In the genomic region with DNA sequence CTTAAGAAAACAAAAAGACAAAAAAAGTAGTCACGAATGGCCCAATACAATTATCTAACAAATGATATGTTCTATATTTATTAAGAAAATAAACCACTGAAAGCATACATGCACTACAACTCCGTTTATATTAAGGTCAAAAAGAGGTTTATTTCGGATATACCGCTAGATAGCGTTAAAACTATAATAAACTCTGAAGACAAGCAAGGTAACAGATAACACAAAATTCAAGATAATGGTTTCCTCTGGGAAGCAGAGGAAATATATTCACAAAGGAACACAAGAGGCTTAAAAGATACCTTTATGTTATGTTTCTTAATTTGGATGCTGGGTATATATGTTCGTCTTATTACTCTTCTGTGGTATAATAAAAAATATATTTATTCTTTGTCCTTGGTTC, we compare ENCODE assay signal across 19 cellular contexts. TPM values are rescaled to one million over a fixed set of nuclear protein-coding genes. Genes with fewer than 3 reads are reported as not detected.
DNase-seq lines count a peak whose midpoint lies in the region; ATAC-seq, FAIRE-seq and TF ChIP-seq lines count a peak whose summit lies in the region.
"Had no signal": no experiment of that assay in that cellular context is flagged by ENCODE, and none has a peak within 500 bp of the region (broad histone marks: within the 10 kb centered on the region; RNA-seq: fewer than 3 reads in every experiment).

No MANE protein-coding gene starts in this region.

- H3K4me2 ChIP-seq in DOHH2 (ENCODE audit: low read length) (peak overlapping the region; percentile 67), SU-DHL-6 (ENCODE audit: low read depth, low read length, poor library complexity, severe bottlenecking) (peak overlapping the region; percentile 79), HepG2 (ENCODE audit: low read depth, low read length) (peak overlapping the region; percentile 68)

- intact Hi-C loops in HepG2 (cut with micrococcal nuclease; ENCODE audit: unreplicated experiment), result no loop called here

- ATAC-seq in HepG2 (no peak), GM19328 (IDR thresholded peaks at IDR 0.05; ENCODE audit: unreplicated experiment) (no peak)
- no peak for ATAC-seq in activated T-cell treated with anti-CD3 and anti-CD28 coated beads, Interleukin-2, amount 50 U/mL, for 72 hours (replicated peaks in 1 of 2)
- ATAC-seq: activated CD8-positive, alpha-beta T cell treated with anti-CD3 and anti-CD28 coated beads, Interleukin-2, amount 10 ng/mL, durations not matched to agents 7 days and 5 days; stimulated activated memory B cell treated with anti-CD40 and anti-IgM and Interleukin-4, amounts not matched to agents 10 μg/mL and 1 μg/mL and 100 μg/mL, for 72 hours; T-cell had no signal

- H3K4me3 Mint-ChIP-seq in activated T-cell treated with anti-CD3 and anti-CD28 coated beads, Interleukin-2, amount 50 U/mL, for 72 hours, result no peak overlapping the region
- H3K4me3 Mint-ChIP-seq: activated CD8-positive, alpha-beta T cell treated with anti-CD3 and anti-CD28 coated beads, Interleukin-2, amount 10 ng/mL, durations not matched to agents 7 days and 5 days; stimulated activated memory B cell treated with anti-CD40 and anti-IgM and Interleukin-4, amounts not matched to agents 10 μg/mL and 1 μg/mL and 100 μg/mL, for 72 hours; T-cell had no signal

- H3K4me1 ChIP-seq in DOHH2 (ENCODE audit: control insufficient read depth, low read length), result peaks cover 72% of the 10 kb centered on the region
- H3K4me1 ChIP-seq in HepG2 (ENCODE audit: insufficient read depth, low read length), result peaks cover 46% of the 10 kb centered on the region
- H3K4me1 ChIP-seq: uterus had no signal

- H3K9me2 ChIP-seq in DOHH2 (replicated peaks; ENCODE audit: control insufficient read depth, low read length) (no peaks in the 10 kb centered on the region), SU-DHL-6 (replicated peaks; ENCODE audit: insufficient read depth, low read length) (no peaks in the 10 kb centered on the region)

- H3K36me3 Mint-ChIP-seq in activated T-cell treated with anti-CD3 and anti-CD28 coated beads, Interleukin-2, amount 50 U/mL, for 72 hours (ENCODE audit: insufficient read depth in 2 of 2), result peaks cover 6 to 17% of the 10 kb centered on the region in 2 donors
- H3K36me3 Mint-ChIP-seq: CD4-positive, CD25-positive, alpha-beta regulatory T cell; stimulated activated memory B cell treated with anti-CD40 and anti-IgM and Interleukin-4, amounts not matched to agents 10 μg/mL and 1 μg/mL and 100 μg/mL, for 72 hours; T-cell had no signal

- in situ Hi-C loops in HepG2 (cut with HindIII; ENCODE audit: extremely low pct_ligation_motif_present, low pct_unique_long_range_greater_than_20kb), result no loop called here

- no peak overlapping the region for H2AFZ ChIP-seq in SU-DHL-6 (ENCODE audit: low read depth, low read length, severe bottlenecking)
- no peak overlapping the region for H2AFZ ChIP-seq in HepG2 (ENCODE audit: low read length)

- WGBS in HepG2 (ENCODE audit: low lambda C conversion rate), result 95% methylated on average over 6 of the region's 6 CpGs

- CTCF ChIA-PET in HepG2 (lab: Yijun Ruan, JAX; ENCODE audit: low intra/inter-chr PET ratio, low total read pairs), result no interaction called here

- no peaks in the 10 kb centered on the region for H3K27me3 Mint-ChIP-seq in activated T-cell treated with anti-CD3 and anti-CD28 coated beads, Interleukin-2, amount 50 U/mL, for 72 hours (ENCODE audit: low read depth)
- H3K27me3 Mint-ChIP-seq: CD4-positive, CD25-positive, alpha-beta regulatory T cell; stimulated activated memory B cell treated with anti-CD40 and anti-IgM and Interleukin-4, amounts not matched to agents 10 μg/mL and 1 μg/mL and 100 μg/mL, for 72 hours; T-cell had no signal

- TF ChIP-seq EP300 in HepG2 (IDR thresholded peaks at IDR 0.05; ENCODE audit: low read depth in 2 of 2, low read length in 2 of 2), result no peak
- TF ChIP-seq EP300 in HepG2 (CRISPR knock-in tag; IDR thresholded peaks at IDR 0.05; ENCODE audit: borderline replicate concordance), result no peak

- no peak for TF ChIP-seq POLR2A in HepG2 (IDR thresholded peaks at IDR 0.05; ENCODE audit: insufficient read depth in 1 of 2, low read depth in 2 of 2, low read length in 2 of 2)

- H4K20me1 ChIP-seq in DOHH2 (ENCODE audit: control insufficient read depth, insufficient read depth, low read depth, low read length) (no peaks in the 10 kb centered on the region), SU-DHL-6 (ENCODE audit: low read depth, low read length) (no peaks in the 10 kb centered on the region), HepG2 (ENCODE audit: insufficient read depth, low read length) (no peaks in the 10 kb centered on the region)

- H3K9me3 ChIP-seq in DOHH2 (ENCODE audit: control insufficient read depth, insufficient read depth, low read length), result no peaks in the 10 kb centered on the region
- H3K9me3 ChIP-seq in SU-DHL-6 (ENCODE audit: insufficient read depth, low read length), result no peaks in the 10 kb centered on the region
- no peaks in the 10 kb centered on the region for H3K9me3 ChIP-seq in HepG2 (ENCODE audit: low read length)
- H3K9me3 ChIP-seq: suprapubic skin, uterus had no signal

- DNase-seq in HepG2 (ENCODE audit: low spot score) (no peak), AG08395 (ENCODE audit: low spot score) (no peak)
- DNase-seq in activated T-cell treated with anti-CD3 and anti-CD28 coated beads, Interleukin-2, amount 50 U/mL, for 72 hours, result no peak
- DNase-seq: activated CD4-positive, alpha-beta T cell treated with anti-CD3 and anti-CD28 coated beads for 1 hour; activated CD8-positive, alpha-beta T cell treated with anti-CD3 and anti-CD28 coated beads, Interleukin-2, amount 10 ng/mL, durations not matched to agents 7 days and 5 days; activated gamma-delta T cell treated with Interleukin-2 at 50 U/mL for 16 hours; brain microvascular endothelial cell; CD4-positive, CD25-positive, alpha-beta regulatory T cell; effector CD8-positive, alpha-beta T cell; NCI-H446; T-cell; uterus had no signal

- H3K4me3 ChIP-seq in DOHH2 (ENCODE audit: low read length) (peak overlapping the region; percentile 90), SU-DHL-6 (ENCODE audit: insufficient read depth, low read length, poor library complexity, severe bottlenecking) (no peak overlapping the region), HepG2 (replicated peaks in 1 of 3; ENCODE audit: insufficient read depth in 1 of 3, low read depth in 2 of 3, low read length in 3 of 3) (no peak overlapping the region)
- H3K4me3 ChIP-seq: suprapubic skin, uterus had no signal

- H3K27ac Mint-ChIP-seq in activated T-cell treated with anti-CD3 and anti-CD28 coated beads, Interleukin-2, amount 50 U/mL, for 72 hours, result no peak overlapping the region
- H3K27ac Mint-ChIP-seq: activated CD8-positive, alpha-beta T cell treated with anti-CD3 and anti-CD28 coated beads, Interleukin-2, amount 10 ng/mL, durations not matched to agents 7 days and 5 days; CD4-positive, CD25-positive, alpha-beta regulatory T cell; stimulated activated memory B cell treated with anti-CD40 and anti-IgM and Interleukin-4, amounts not matched to agents 10 μg/mL and 1 μg/mL and 100 μg/mL, for 72 hours; T-cell had no signal

- peaks cover 94% of the 10 kb centered on the region for H3K79me2 ChIP-seq in DOHH2 (ENCODE audit: control insufficient read depth, low read length)
- H3K79me2 ChIP-seq in SU-DHL-6 (ENCODE audit: insufficient read depth, low read length), result peaks cover 94% of the 10 kb centered on the region
- H3K79me2 ChIP-seq in HepG2 (ENCODE audit: insufficient read depth, low read length), result peaks cover 73% of the 10 kb centered on the region

- peaks cover 18% of the 10 kb centered on the region for H3K4me1 Mint-ChIP-seq in activated T-cell treated with anti-CD3 and anti-CD28 coated beads, Interleukin-2, amount 50 U/mL, for 72 hours (ENCODE audit: low read depth)

- peak overlapping the region; percentile 93 for H3K27ac ChIP-seq in DOHH2 (ENCODE audit: low read depth, low read length)
- H3K27ac ChIP-seq in SU-DHL-6 (ENCODE audit: low read depth, low read length), result peak overlapping the region; percentile 49; the same call in 1 of the 2 replicates
- H3K27ac ChIP-seq in HepG2 (ENCODE audit: extremely low read length, insufficient read depth, low read length), result peak overlapping the region; percentile 49
- H3K27ac ChIP-seq: suprapubic skin, uterus had no signal

- no peak for FAIRE-seq in HepG2 (lab: Jason Lieb, UNC)
- FAIRE-seq: small intestine, TTC549 had no signal

- POLR2A ChIA-PET in HepG2 (lab: Yijun Ruan, JAX), result interaction anchor here (1.8 kb wide), 1 partner anchor 21 kb away, joined by 4 read pairs; the partner anchor contains the start of gene FBXL5

- TF ChIP-seq RAD21 in HepG2 (CRISPR knock-in tag; IDR thresholded peaks at IDR 0.05), result no peak

- TF ChIP-seq CTCF in DOHH2 (IDR thresholded peaks at IDR 0.05; ENCODE audit: low read depth, low read length, poor library complexity, severe bottlenecking) (no peak), SU-DHL-6 (IDR thresholded peaks at IDR 0.05; ENCODE audit: insufficient read depth, low read length, poor library complexity, severe bottlenecking) (no peak), HepG2 (CRISPR knock-in tag; IDR thresholded peaks at IDR 0.05) (no peak)

- H3K9ac ChIP-seq in SU-DHL-6 (ENCODE audit: low read length) (no peak overlapping the region), HepG2 (ENCODE audit: insufficient read depth, low read depth, low read length) (no peak overlapping the region)

- H3F3A ChIP-seq in DOHH2 (ENCODE audit: control insufficient read depth, insufficient read depth) (peaks cover 40% of the 10 kb centered on the region), SU-DHL-6 (ENCODE audit: insufficient read depth) (peaks cover 32% of the 10 kb centered on the region)

- no peaks in the 10 kb centered on the region for H3K9me3 Mint-ChIP-seq in activated T-cell treated with anti-CD3 and anti-CD28 coated beads, Interleukin-2, amount 50 U/mL, for 72 hours
- H3K9me3 Mint-ChIP-seq: CD4-positive, CD25-positive, alpha-beta regulatory T cell; stimulated activated memory B cell treated with anti-CD40 and anti-IgM and Interleukin-4, amounts not matched to agents 10 μg/mL and 1 μg/mL and 100 μg/mL, for 72 hours; T-cell had no signal

- no peaks in the 10 kb centered on the region for H3K27me3 ChIP-seq in DOHH2 (ENCODE audit: control insufficient read depth, low read length)
- H3K27me3 ChIP-seq in SU-DHL-6 (ENCODE audit: low read length), result no peaks in the 10 kb centered on the region
- no peaks in the 10 kb centered on the region; a peak in 1 of 5 replicates for H3K27me3 ChIP-seq in HepG2 (ENCODE audit: control insufficient read depth in 1 of 2, insufficient read depth in 2 of 2, low read length in 2 of 2)
- H3K27me3 ChIP-seq: brain microvascular endothelial cell, suprapubic skin, uterus had no signal

- H3K36me3 ChIP-seq in DOHH2 (ENCODE audit: control insufficient read depth, low read length) (peaks cover 66% of the 10 kb centered on the region), SU-DHL-6 (ENCODE audit: low read length) (peaks cover 7% of the 10 kb centered on the region; the same call in 1 of the 2 replicates), HepG2 (replicated peaks in 1 of 2; ENCODE audit: control insufficient read depth in 1 of 2, insufficient read depth in 2 of 2, low read length in 2 of 2) (no peaks in the 10 kb centered on the region; a peak in 1 of 5 replicates)
- H3K36me3 ChIP-seq: brain microvascular endothelial cell, suprapubic skin, uterus had no signal

- BruUV-seq in HepG2 (replicated peaks; lab: Mats Ljungman, UMichigan), result no TSS peak

RNA-seq across cellular contexts. Expression of gene FAM200B, which starts 4.7 kb away (rescaled TPM):
- total RNA-seq in HepG2 (2016; rRNA removed; fragmentation: Illumina TruSeq; extraction: Trizol), result 41.8 and 48.4 TPM in 2 replicates
- total RNA-seq in HepG2 (2016; cell fraction: cytosol; rRNA removed; fragmentation: Illumina TruSeq; extraction: Trizol; ENCODE audit: low read depth), result 187 and 205 TPM in 2 replicates
- total RNA-seq in HepG2 (2016; cell fraction: insoluble cytoplasmic fraction; rRNA removed; fragmentation: Illumina TruSeq; extraction: Trizol), result 40.1 and 43.4 TPM in 2 replicates
- 125 and 136 TPM in 2 replicates for total RNA-seq in HepG2 (2016; cell fraction: membrane; rRNA removed; fragmentation: Illumina TruSeq; extraction: Trizol)
- total RNA-seq in HepG2 (2016; cell fraction: nucleus; rRNA removed; fragmentation: Illumina TruSeq; extraction: Trizol), result 24.8 and 29.3 TPM in 2 replicates
- 24.4 and 25.6 TPM in 2 replicates for polyA plus RNA-seq in HepG2 (2011; rRNA removed)
- 17.3 and 24.8 TPM in 2 replicates for polyA plus RNA-seq in HepG2 (2011; cell fraction: cytosol; rRNA removed)
- 12.5 and 18.9 TPM in 2 replicates for polyA plus RNA-seq in HepG2 (2011; cell fraction: nucleus; rRNA removed)
- polyA plus RNA-seq in HepG2 (2012), result 37.2 and 53.0 TPM in 2 replicates
- 277 and 328 TPM in 2 replicates for polyA plus RNA-seq in HepG2 (2016; cell fraction: cytosol; fragmentation: Illumina TruSeq; extraction: Trizol; ENCODE audit: low read depth)
- polyA plus RNA-seq in HepG2 (2016; cell fraction: insoluble cytoplasmic fraction; fragmentation: Illumina TruSeq; extraction: Trizol; ENCODE audit: low read depth), result 44.1 and 47.5 TPM in 2 replicates
- polyA plus RNA-seq in HepG2 (2016; cell fraction: membrane; fragmentation: Illumina TruSeq; extraction: Trizol; ENCODE audit: low read depth), result 136 and 146 TPM in 2 replicates
- polyA plus RNA-seq in HepG2 (2016; cell fraction: nucleus; fragmentation: Illumina TruSeq; extraction: Trizol; ENCODE audit: insufficient read depth, low read depth), result 41.1 and 41.9 TPM in 2 replicates
- polyA minus RNA-seq in HepG2 (2011; rRNA and poly(A)+ RNA removed; ENCODE audit: low replicate concordance), result 1.9 and 3.1 TPM in 2 replicates
- polyA minus RNA-seq in HepG2 (2011; cell fraction: cytosol; rRNA and poly(A)+ RNA removed), result 10.3 and 11.5 TPM in 2 replicates
- polyA minus RNA-seq in HepG2 (2011; cell fraction: nucleus; rRNA and poly(A)+ RNA removed), result 17.9 and 23.9 TPM in 2 replicates
- total RNA-seq in activated T-cell treated with anti-CD3 and anti-CD28 coated beads, Interleukin-2, amount 50 U/mL, for 72 hours, result 10 to 100 TPM; 15.8 to 23.1 TPM

RNA-seq across cellular contexts. Expression of gene FBXL5, which starts 21.7 kb away (rescaled TPM):
- 45.3 and 53.4 TPM in 2 replicates for total RNA-seq in HepG2 (2016; rRNA removed; fragmentation: Illumina TruSeq; extraction: Trizol)
- total RNA-seq in HepG2 (2016; cell fraction: cytosol; rRNA removed; fragmentation: Illumina TruSeq; extraction: Trizol; ENCODE audit: low read depth), result 63.0 and 88.0 TPM in 2 replicates
- 47.1 and 56.1 TPM in 2 replicates for total RNA-seq in HepG2 (2016; cell fraction: insoluble cytoplasmic fraction; rRNA removed; fragmentation: Illumina TruSeq; extraction: Trizol)
- total RNA-seq in HepG2 (2016; cell fraction: membrane; rRNA removed; fragmentation: Illumina TruSeq; extraction: Trizol), result 73.4 and 79.1 TPM in 2 replicates
- total RNA-seq in HepG2 (2016; cell fraction: nucleus; rRNA removed; fragmentation: Illumina TruSeq; extraction: Trizol), result 47.7 and 52.7 TPM in 2 replicates
- polyA plus RNA-seq in HepG2 (2011; rRNA removed), result 17.4 TPM in 2 replicates
- 7.7 and 12.9 TPM in 2 replicates for polyA plus RNA-seq in HepG2 (2011; cell fraction: cytosol; rRNA removed)
- polyA plus RNA-seq in HepG2 (2011; cell fraction: nucleus; rRNA removed), result 9.5 and 10.5 TPM in 2 replicates
- 13.5 and 18.2 TPM in 2 replicates for polyA plus RNA-seq in HepG2 (2012)
- polyA plus RNA-seq in HepG2 (2016; cell fraction: cytosol; fragmentation: Illumina TruSeq; extraction: Trizol; ENCODE audit: low read depth), result 78.1 and 98.5 TPM in 2 replicates
- polyA plus RNA-seq in HepG2 (2016; cell fraction: insoluble cytoplasmic fraction; fragmentation: Illumina TruSeq; extraction: Trizol; ENCODE audit: low read depth), result 41.7 and 43.3 TPM in 2 replicates
- 55.3 and 67.3 TPM in 2 replicates for polyA plus RNA-seq in HepG2 (2016; cell fraction: membrane; fragmentation: Illumina TruSeq; extraction: Trizol; ENCODE audit: low read depth)
- polyA plus RNA-seq in HepG2 (2016; cell fraction: nucleus; fragmentation: Illumina TruSeq; extraction: Trizol; ENCODE audit: insufficient read depth, low read depth), result 34.6 and 35.2 TPM in 2 replicates
- 21.9 and 32.7 TPM in 2 replicates for polyA minus RNA-seq in HepG2 (2011; rRNA and poly(A)+ RNA removed; ENCODE audit: low replicate concordance)
- polyA minus RNA-seq in HepG2 (2011; cell fraction: cytosol; rRNA and poly(A)+ RNA removed), result 17.7 and 18.2 TPM in 2 replicates
- 93.9 and 97.2 TPM in 2 replicates for polyA minus RNA-seq in HepG2 (2011; cell fraction: nucleus; rRNA and poly(A)+ RNA removed)
- total RNA-seq in activated T-cell treated with anti-CD3 and anti-CD28 coated beads, Interleukin-2, amount 50 U/mL, for 72 hours, result 10 to 100 TPM; 39.5 to 40.5 TPM

RNA-seq across cellular contexts. Expression of gene BST1, which starts 26.0 kb away (rescaled TPM):
- 0.22 and 0.49 TPM in 2 replicates for total RNA-seq in HepG2 (2016; rRNA removed; fragmentation: Illumina TruSeq; extraction: Trizol)
- total RNA-seq in HepG2 (2016; cell fraction: cytosol; rRNA removed; fragmentation: Illumina TruSeq; extraction: Trizol; ENCODE audit: low read depth), result 0.30 and 0.62 TPM in 2 replicates
- 0.12 and 0.26 TPM in 2 replicates for total RNA-seq in HepG2 (2016; cell fraction: insoluble cytoplasmic fraction; rRNA removed; fragmentation: Illumina TruSeq; extraction: Trizol)
- 0.53 and 0.83 TPM in 2 replicates for total RNA-seq in HepG2 (2016; cell fraction: membrane; rRNA removed; fragmentation: Illumina TruSeq; extraction: Trizol)
- not detected in 2 replicates for total RNA-seq in HepG2 (2016; cell fraction: nucleus; rRNA removed; fragmentation: Illumina TruSeq; extraction: Trizol)
- polyA plus RNA-seq in HepG2 (2011; rRNA removed), result 0.09 and 0.10 TPM in 2 replicates
- 0.15 and 0.23 TPM in 2 replicates for polyA plus RNA-seq in HepG2 (2011; cell fraction: cytosol; rRNA removed)
- polyA plus RNA-seq in HepG2 (2011; cell fraction: nucleus; rRNA removed), result not detected in 2 replicates
- polyA plus RNA-seq in HepG2 (2012), result 0.16 and 0.30 TPM in 2 replicates
- polyA plus RNA-seq in HepG2 (2016; cell fraction: cytosol; fragmentation: Illumina TruSeq; extraction: Trizol; ENCODE audit: low read depth), result 0.53 and 0.61 TPM in 2 replicates
- 0.44 TPM in 1 of 2 replicates, not detected in the other for polyA plus RNA-seq in HepG2 (2016; cell fraction: insoluble cytoplasmic fraction; fragmentation: Illumina TruSeq; extraction: Trizol; ENCODE audit: low read depth)
- polyA plus RNA-seq in HepG2 (2016; cell fraction: membrane; fragmentation: Illumina TruSeq; extraction: Trizol; ENCODE audit: low read depth), result 0.40 and 0.46 TPM in 2 replicates
- polyA plus RNA-seq in HepG2 (2016; cell fraction: nucleus; fragmentation: Illumina TruSeq; extraction: Trizol; ENCODE audit: insufficient read depth, low read depth), result 0.23 TPM in 1 of 2 replicates, not detected in the other
- not detected in 2 replicates for polyA minus RNA-seq in HepG2 (2011; rRNA and poly(A)+ RNA removed; ENCODE audit: low replicate concordance)
- not detected in 2 replicates for polyA minus RNA-seq in HepG2 (2011; cell fraction: cytosol; rRNA and poly(A)+ RNA removed)
- polyA minus RNA-seq in HepG2 (2011; cell fraction: nucleus; rRNA and poly(A)+ RNA removed), result 0.26 and 0.37 TPM in 2 replicates
- under 1 TPM; 0.24 to 0.65 TPM for total RNA-seq in activated T-cell treated with anti-CD3 and anti-CD28 coated beads, Interleukin-2, amount 50 U/mL, for 72 hours
